1 cellular context compared by ENCODE assay signal in the genomic region with DNA sequence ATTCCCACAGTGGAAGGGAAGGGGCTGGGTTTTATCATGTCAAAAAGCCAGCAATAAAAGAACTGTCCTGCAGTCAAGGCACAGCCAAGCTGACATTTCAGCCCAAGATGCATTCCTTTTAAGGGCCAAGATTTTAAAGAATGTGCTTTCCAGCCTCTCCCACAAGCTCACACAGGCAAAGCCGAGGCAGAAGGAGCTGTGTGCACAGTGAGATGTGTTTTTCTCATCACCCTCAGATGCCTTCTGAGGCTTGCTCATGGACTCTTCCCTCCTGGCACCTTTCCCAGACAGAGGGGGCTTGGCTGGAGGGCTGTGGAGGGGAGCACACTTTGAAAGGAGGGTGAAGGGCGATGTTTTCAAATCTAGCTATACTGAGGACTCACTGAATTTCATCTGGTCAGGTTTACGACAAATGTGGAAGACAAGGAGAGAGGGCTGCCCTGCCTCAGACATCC.
TF ChIP-seq lines count a peak whose summit lies in the region.

No MANE protein-coding gene starts in this region.

TF ChIP-seq in A549, 52 proteins besides CTCF, POLR2A, EP300 and RAD21 (continued from another document):
- TF ChIP-seq, protein P1, sequence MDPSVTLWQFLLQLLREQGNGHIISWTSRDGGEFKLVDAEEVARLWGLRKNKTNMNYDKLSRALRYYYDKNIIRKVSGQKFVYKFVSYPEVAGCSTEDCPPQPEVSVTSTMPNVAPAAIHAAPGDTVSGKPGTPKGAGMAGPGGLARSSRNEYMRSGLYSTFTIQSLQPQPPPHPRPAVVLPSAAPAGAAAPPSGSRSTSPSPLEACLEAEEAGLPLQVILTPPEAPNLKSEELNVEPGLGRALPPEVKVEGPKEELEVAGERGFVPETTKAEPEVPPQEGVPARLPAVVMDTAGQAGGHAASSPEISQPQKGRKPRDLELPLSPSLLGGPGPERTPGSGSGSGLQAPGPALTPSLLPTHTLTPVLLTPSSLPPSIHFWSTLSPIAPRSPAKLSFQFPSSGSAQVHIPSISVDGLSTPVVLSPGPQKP (IDR thresholded peaks at IDR 0.05; ENCODE audit: low read depth, low read length) = no peak
